13 cellular contexts compared by ENCODE assay signal in the genomic region with DNA sequence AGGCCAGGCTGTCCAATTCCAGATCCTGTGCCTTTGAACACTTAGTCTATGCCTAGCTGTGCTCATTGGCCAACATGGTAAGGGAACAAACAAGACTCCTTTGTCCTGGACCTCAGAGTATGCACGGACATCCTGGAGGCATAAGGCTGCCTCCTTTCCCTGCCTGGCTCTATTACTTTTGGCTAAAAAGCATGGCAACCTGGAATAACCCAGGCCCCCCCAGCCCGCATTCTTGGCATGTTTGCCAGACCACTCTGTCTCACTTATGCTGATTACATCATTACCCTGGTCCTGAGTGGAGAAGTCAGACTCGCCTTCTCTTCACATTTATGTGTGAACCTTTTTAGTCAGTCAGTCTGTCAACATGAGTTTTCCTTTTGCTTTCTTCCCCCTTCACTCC. TPM values are rescaled to one million over a fixed set of nuclear protein-coding genes. Genes with fewer than 3 reads are reported as not detected.
DNase-seq lines count a peak whose midpoint lies in the region; ATAC-seq and TF ChIP-seq lines count a peak whose summit lies in the region.
"Had no signal": no experiment of that assay in that cellular context is flagged by ENCODE, and none has a peak within 500 bp of the region (broad histone marks: within the 10 kb centered on the region; RNA-seq: fewer than 3 reads in every experiment).

No MANE protein-coding gene starts in this region.

- no peaks in the 10 kb centered on the region for H3K9me3 Mint-ChIP-seq in MCF 10A (ENCODE audit: unreplicated experiment)
- H3K9me3 Mint-ChIP-seq: activated CD8-positive, alpha-beta T cell treated with anti-CD3 and anti-CD28 coated beads for 36 hours; central memory CD8-positive, alpha-beta T cell had no signal

- H4K5ac ChIP-seq in mesendoderm (ENCODE audit: low read length), result no peak overlapping the region

- H2BK120ac ChIP-seq in mesendoderm (ENCODE audit: low read depth, low read length), result no peak overlapping the region

- H3K27ac Mint-ChIP-seq in MCF 10A (ENCODE audit: low read depth, unreplicated experiment), result no peak overlapping the region
- H3K27ac Mint-ChIP-seq: nephron had no signal

- H3K9me3 ChIP-seq in A673 (ENCODE audit: low read depth, low read length, poor library complexity, severe bottlenecking), result no peaks in the 10 kb centered on the region

- WGBS in mesendoderm (ENCODE audit: extremely low coverage, insufficient coverage, low lambda C conversion rate), result no CpG with 5 or more reads among the region's 3 CpGs

- H3K9ac ChIP-seq in mesendoderm (ENCODE audit: low read length), result no peak overlapping the region

- H3K4ac ChIP-seq in mesendoderm (ENCODE audit: low read depth, low read length), result no peak overlapping the region

- H3K23ac ChIP-seq in mesendoderm (ENCODE audit: low read length), result peak overlapping the region; percentile 89

- H2BK15ac ChIP-seq in mesendoderm (replicated peaks; ENCODE audit: low read depth), result no peak overlapping the region

- peak; percentile 62 for DNase-seq in AG08395 (ENCODE audit: low spot score)
- DNase-seq in HK-2 (ENCODE audit: unreplicated experiment), result peak; percentile 68
- peak; percentile 7 for DNase-seq in MCF 10A (ENCODE audit: unreplicated experiment)
- DNase-seq in mesendoderm, result peak; percentile 74
- no peak for DNase-seq in NCI-H1436 (lab: John Stamatoyannopoulos, UW)
- DNase-seq in A673 (ENCODE audit: low spot score), result no peak
- DNase-seq: activated CD8-positive, alpha-beta T cell treated with anti-CD3 and anti-CD28 coated beads for 36 hours; hypothalamus; NCI-H2029 treated with DMSO at 0.1 percent for 48 hours had no signal

- intact Hi-C loops in MCF 10A (cut with micrococcal nuclease), result no loop called here
- intact Hi-C loops in A673 (cut with micrococcal nuclease; ENCODE audit: unreplicated experiment), result no loop called here

- no peak overlapping the region for H4K8ac ChIP-seq in mesendoderm (ENCODE audit: low read depth, low read length)

- POLR2A ChIA-PET in MCF 10A (lab: Yijun Ruan, JAX), result no interaction called here
- POLR2A ChIA-PET in A673 (lab: Charles Lee; ENCODE audit: low non-redundant PET), result no interaction called here

- H3K79me2 ChIP-seq in mesendoderm (ENCODE audit: control insufficient read depth, insufficient read depth, low read length), result no peaks in the 10 kb centered on the region

- peak overlapping the region; percentile 30 for H2BK5ac ChIP-seq in mesendoderm (ENCODE audit: low read length)

- CTCF ChIA-PET in MCF 10A (lab: Yijun Ruan, JAX), result interaction anchor here (0.7 to 0.9 kb wide), 2 partner anchors 74 to 79 kb away, joined by 3 to 4 read pairs; no protein-coding TSS in a partner anchor
- CTCF ChIA-PET in A673 (lab: Charles Lee), result no interaction called here

- H3K4me2 ChIP-seq in mesendoderm (ENCODE audit: low read length), result no peak overlapping the region

- BruUV-seq in MCF 10A (replicated peaks; lab: Mats Ljungman, UMichigan) (no TSS peak), A673 (replicated peaks; lab: Mats Ljungman, UMichigan) (no TSS peak)

- H3K27me3 Mint-ChIP-seq in MCF 10A (ENCODE audit: insufficient read depth, unreplicated experiment), result peaks cover 3% of the 10 kb centered on the region

- ATAC-seq in GM19324 (IDR thresholded peaks at IDR 0.05; ENCODE audit: low FRiP score, unreplicated experiment), result no peak
- ATAC-seq in HG02763 (IDR thresholded peaks at IDR 0.05; ENCODE audit: unreplicated experiment), result no peak

- TF ChIP-seq CTCF in MCF 10A (IDR thresholded peaks at IDR 0.05; ENCODE audit: unreplicated experiment) (no peak), A673 (conservative IDR thresholded peaks at IDR 0.05; ENCODE audit: low read depth, low read length) (no peak)

- no peaks in the 10 kb centered on the region for H3K36me3 ChIP-seq in mesendoderm (ENCODE audit: control insufficient read depth, insufficient read depth, low read length)
- no peaks in the 10 kb centered on the region for H3K36me3 ChIP-seq in A673 (ENCODE audit: insufficient read depth, low read length, poor library complexity, severe bottlenecking)

- peaks cover 7% of the 10 kb centered on the region for H3K4me1 Mint-ChIP-seq in MCF 10A (ENCODE audit: insufficient read depth, unreplicated experiment)
- H3K4me1 Mint-ChIP-seq: nephron had no signal

- peaks cover under 1% of the 10 kb centered on the region for H3K36me3 Mint-ChIP-seq in MCF 10A (ENCODE audit: insufficient read depth, unreplicated experiment)

- H3K27me3 ChIP-seq in mesendoderm (ENCODE audit: insufficient read depth, low read length, poor library complexity) (no peaks in the 10 kb centered on the region), A673 (replicated peaks; ENCODE audit: insufficient read depth, low read depth, low read length, poor library complexity) (no peaks in the 10 kb centered on the region)

- no peaks in the 10 kb centered on the region for H3K79me1 ChIP-seq in mesendoderm (ENCODE audit: low read length)

- H3K4me1 ChIP-seq in mesendoderm (ENCODE audit: control insufficient read depth, low read depth, low read length), result peaks cover 2% of the 10 kb centered on the region
- no peaks in the 10 kb centered on the region for H3K4me1 ChIP-seq in A673 (ENCODE audit: insufficient read depth, low read length, poor library complexity, severe bottlenecking)

- H3K27ac ChIP-seq in mesendoderm (ENCODE audit: low read depth, low read length), result no peak overlapping the region
- H3K27ac ChIP-seq in A673 (ENCODE audit: low read depth, low read length, poor library complexity, severe bottlenecking), result no peak overlapping the region

- no peak overlapping the region for H2AK5ac ChIP-seq in mesendoderm (ENCODE audit: low read length)

- peak overlapping the region; percentile 42 for H3K56ac ChIP-seq in mesendoderm (ENCODE audit: low read length)

- no peak overlapping the region for H3K18ac ChIP-seq in mesendoderm (ENCODE audit: low read length)

- no peak overlapping the region for H3K4me3 Mint-ChIP-seq in MCF 10A (ENCODE audit: unreplicated experiment)
- H3K4me3 Mint-ChIP-seq: activated CD8-positive, alpha-beta T cell treated with anti-CD3 and anti-CD28 coated beads for 36 hours; central memory CD8-positive, alpha-beta T cell; nephron had no signal

- H3K4me3 ChIP-seq in mesendoderm (ENCODE audit: low read length), result no peak overlapping the region
- no peak overlapping the region for H3K4me3 ChIP-seq in A673 (ENCODE audit: low read depth, low read length, poor library complexity, severe bottlenecking)

RNA-seq across cellular contexts. Expression of a gene that starts 58.0 kb away (rescaled TPM):
- 50.1 and 53.2 TPM in 2 replicates for total RNA-seq in MCF 10A (2022)
- 24.2 TPM for polyA plus RNA-seq in mesendoderm (2013, experiment 1 of 2)
- 24.0 TPM for polyA plus RNA-seq in mesendoderm (2013, experiment 2 of 2)
- 55.2 and 62.1 TPM in 2 replicates for total RNA-seq in A673 (2021)

Comparison
In these comparisons a context has a peak if more than half of its experiments do, and no peak if none do; other contexts are left out.
1. DNase-seq: peak in AG08395 (single experiment), HK-2 (single experiment), MCF 10A (single experiment) and mesendoderm (single experiment); none in NCI-H1436 (single experiment) and A673 (single experiment).